13 cellular contexts compared by ENCODE assay signal in the genomic region with DNA sequence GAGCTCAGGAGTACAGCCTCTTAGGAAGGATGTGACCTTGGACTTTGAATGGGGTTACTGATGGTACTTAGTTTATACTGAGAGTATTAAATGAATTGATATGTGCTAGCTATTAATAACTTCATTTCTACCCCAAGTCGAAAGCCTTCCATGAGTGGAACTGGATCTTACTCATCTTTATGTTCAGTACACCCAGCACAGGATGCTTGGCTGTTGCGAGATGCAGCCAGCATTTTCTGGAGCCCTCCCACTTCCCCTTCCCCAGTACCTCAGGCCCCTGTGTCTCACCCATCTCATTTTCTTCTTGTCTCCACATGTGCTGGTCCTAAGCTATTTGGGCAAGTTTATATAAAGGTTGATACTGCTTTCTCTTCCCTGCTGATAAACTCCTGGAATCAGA. TPM values are rescaled to one million over a fixed set of nuclear protein-coding genes. Genes with fewer than 3 reads are reported as not detected.
A peak's percentile ranks its signal among the peaks of the same experiment; 100 is the strongest.
DNase-seq lines count a peak whose midpoint lies in the region; ATAC-seq and TF ChIP-seq lines count a peak whose summit lies in the region.
"Had no signal": no experiment of that assay in that cellular context is flagged by ENCODE, and none has a peak within 500 bp of the region (broad histone marks: within the 10 kb centered on the region; RNA-seq: fewer than 3 reads in every experiment).

No MANE protein-coding gene starts in this region.

- peak overlapping the region; percentile 79 for H3K4me3 Mint-ChIP-seq in activated CD4-positive, alpha-beta T cell treated with anti-CD3 and anti-CD28 coated beads, Interleukin-2, amount 10 ng/mL, durations not matched to agents 24 days and 14 days
- H3K4me3 Mint-ChIP-seq in dendritic cell treated with granulocyte-macrophage colony-stimulating factor and Interleukin-4, amounts not matched to agents 40 ng/mL and 50 ng/mL, for 4 days: peak overlapping the region; percentile 2

- no peaks in the 10 kb centered on the region for H3K4me1 ChIP-seq in gastrocnemius medialis

- H3K4me1 Mint-ChIP-seq in activated CD4-positive, alpha-beta T cell treated with anti-CD3 and anti-CD28 coated beads, Interleukin-2, amount 10 ng/mL, durations not matched to agents 24 days and 14 days: peaks cover 75% of the 10 kb centered on the region
- peaks cover 86% of the 10 kb centered on the region for H3K4me1 Mint-ChIP-seq in dendritic cell treated with granulocyte-macrophage colony-stimulating factor and Interleukin-4, amounts not matched to agents 40 ng/mL and 50 ng/mL, for 4 days (ENCODE audit: low read depth)

- ATAC-seq in gastrocnemius medialis (no peak), HG02642 (IDR thresholded peaks at IDR 0.05; ENCODE audit: poor library complexity, unreplicated experiment) (no peak)

- H3K36me3 ChIP-seq in gastrocnemius medialis: peaks cover 0 to 41% of the 10 kb centered on the region in 2 donors

- H3K9me3 Mint-ChIP-seq in activated CD4-positive, alpha-beta T cell treated with anti-CD3 and anti-CD28 coated beads, Interleukin-2, amount 10 ng/mL, durations not matched to agents 24 days and 14 days: no peaks in the 10 kb centered on the region
- H3K9me3 Mint-ChIP-seq in dendritic cell treated with granulocyte-macrophage colony-stimulating factor and Interleukin-4, amounts not matched to agents 40 ng/mL and 50 ng/mL, for 4 days: no peaks in the 10 kb centered on the region

- H3K4me3 ChIP-seq in gastrocnemius medialis (no peak overlapping the region), coronary artery (no peak overlapping the region)
- H3K4me3 ChIP-seq: adrenal gland had no signal

- intact Hi-C loops in activated CD4-positive, alpha-beta T cell treated with anti-CD3 and anti-CD28 coated beads, Interleukin-2, amount 10 ng/mL, durations not matched to agents 24 days and 14 days (cut with micrococcal nuclease): loop anchor here (1.0 kb wide), 1 partner anchor 11 kb away; no protein-coding TSS in a partner anchor
- intact Hi-C loops in dendritic cell treated with granulocyte-macrophage colony-stimulating factor and Interleukin-4, amounts not matched to agents 40 ng/mL and 50 ng/mL, for 4 days (cut with micrococcal nuclease): no loop called here
- intact Hi-C loops in gastrocnemius medialis (cut with DNase I; ENCODE audit: low total_unique reads): no loop called here

- no peaks in the 10 kb centered on the region for H3K27me3 Mint-ChIP-seq in activated CD4-positive, alpha-beta T cell treated with anti-CD3 and anti-CD28 coated beads, Interleukin-2, amount 10 ng/mL, durations not matched to agents 24 days and 14 days
- no peaks in the 10 kb centered on the region for H3K27me3 Mint-ChIP-seq in dendritic cell treated with granulocyte-macrophage colony-stimulating factor and Interleukin-4, amounts not matched to agents 40 ng/mL and 50 ng/mL, for 4 days

- H3K27me3 ChIP-seq in gastrocnemius medialis: no peaks in the 10 kb centered on the region
- H3K27me3 ChIP-seq: adrenal gland had no signal

- H3K27ac ChIP-seq in gastrocnemius medialis (peak overlapping the region in 3 of 4 donors; percentile 1 to 23 (median 8)), coronary artery (peak overlapping the region in 1 of 2 donors; percentile 27)

- TF ChIP-seq POLR2A in gastrocnemius medialis (IDR thresholded peaks at IDR 0.05): no peak

- peaks cover 78% of the 10 kb centered on the region for H3K36me3 Mint-ChIP-seq in activated CD4-positive, alpha-beta T cell treated with anti-CD3 and anti-CD28 coated beads, Interleukin-2, amount 10 ng/mL, durations not matched to agents 24 days and 14 days (ENCODE audit: low read depth)
- H3K36me3 Mint-ChIP-seq in dendritic cell treated with granulocyte-macrophage colony-stimulating factor and Interleukin-4, amounts not matched to agents 40 ng/mL and 50 ng/mL, for 4 days (ENCODE audit: low read depth): peaks cover 90% of the 10 kb centered on the region

- peak; percentile 80 for DNase-seq in activated CD4-positive, alpha-beta T cell treated with anti-CD3 and anti-CD28 coated beads, Interleukin-2, amount 10 ng/mL, durations not matched to agents 24 days and 14 days
- DNase-seq in activated CD4-positive, alpha-beta T cell treated with anti-CD3 and anti-CD28 coated beads, Interleukin-2, amount 50 U/mL, for 4 hours: no peak
- peak; percentile 20 for DNase-seq in NOMO-1 treated with DMSO at 0.1 percent for 48 hours (lab: John Stamatoyannopoulos, UW; ENCODE audit: unreplicated experiment)
- DNase-seq in gastrocnemius medialis: no peak
- DNase-seq in DMS153 (lab: John Stamatoyannopoulos, UW): no peak
- no peak for DNase-seq in coronary artery (ENCODE audit: low spot score)
- DNase-seq: effector CD8-positive, alpha-beta T cell; hypothalamus; NCI-H187; stimulated activated CD8-positive, alpha-beta memory T cell treated with anti-CD3 and anti-CD28 coated beads, Interleukin-4, amount 100 ng/mL, for 48 hours had no signal

- peak overlapping the region; percentile 94 for H3K27ac Mint-ChIP-seq in activated CD4-positive, alpha-beta T cell treated with anti-CD3 and anti-CD28 coated beads, Interleukin-2, amount 10 ng/mL, durations not matched to agents 24 days and 14 days
- H3K27ac Mint-ChIP-seq in dendritic cell treated with granulocyte-macrophage colony-stimulating factor and Interleukin-4, amounts not matched to agents 40 ng/mL and 50 ng/mL, for 4 days: peak overlapping the region; percentile 86

- H3K9me3 ChIP-seq in gastrocnemius medialis: no peaks in the 10 kb centered on the region
- H3K9me3 ChIP-seq: adrenal gland had no signal

- in situ Hi-C loops in gastrocnemius medialis (cut with MboI; ENCODE audit: low sequenced_read_pairs in 4 of 4): loop anchor here in 2 of 4 donors (10.0 kb wide), 2 partner anchors 111 to 121 kb away; partner anchors contain the start of gene HUS1 (in 1 of the 2)

- TF ChIP-seq CTCF in gastrocnemius medialis (IDR thresholded peaks at IDR 0.05 in 4 of 5, conservative IDR thresholded peaks at IDR 0.05 in 1 of 5) (no peak), coronary artery (IDR thresholded peaks at IDR 0.05) (no peak)

RNA-seq across cellular contexts. Expression of gene UPP1, which starts 7.2 kb away (rescaled TPM):
- total RNA-seq in activated CD4-positive, alpha-beta T cell treated with anti-CD3 and anti-CD28 coated beads, Interleukin-2, amount 10 ng/mL, durations not matched to agents 24 days and 14 days: 61.5 and 64.2 TPM in 2 replicates
- total RNA-seq in gastrocnemius medialis: 1 to 10 TPM; 1.7 to 7.1 (median 5.8) TPM

Comparison
In these comparisons a context has a peak if more than half of its experiments do, and no peak if none do; other contexts are left out.
1. DNase-seq: peak in activated CD4-positive, alpha-beta T cell treated with anti-CD3 and anti-CD28 coated beads, Interleukin-2, amount 10 ng/mL, durations not matched to agents 24 days and 14 days (single experiment) and NOMO-1 treated with DMSO at 0.1 percent for 48 hours (single experiment); none in activated CD4-positive, alpha-beta T cell treated with anti-CD3 and anti-CD28 coated beads, Interleukin-2, amount 50 U/mL, for 4 hours (0 of 2), gastrocnemius medialis (0 of 2), DMS153 (single experiment) and coronary artery (single experiment).